In genomic region chr9:133323991-133324703, GRCh38 we compare ENCODE assay signal across 18 cellular contexts. TPM values are rescaled to one million over a fixed set of nuclear protein-coding genes. Genes with fewer than 3 reads are reported as not detected.
A peak's percentile ranks its signal among the peaks of the same experiment; 100 is the strongest.
DNase-seq lines count a peak whose midpoint lies in the region; ATAC-seq and TF ChIP-seq lines count a peak whose summit lies in the region.
"Had no signal": no experiment of that assay in that cellular context is flagged by ENCODE, and none has a peak within 500 bp of the region (broad histone marks: within the 10 kb centered on the region; RNA-seq: fewer than 3 reads in every experiment).

No MANE protein-coding gene starts in this region.

- no peaks in the 10 kb centered on the region for H3K27me3 ChIP-seq in neural progenitor cell
- H3K27me3 ChIP-seq in uterus: no peaks in the 10 kb centered on the region
- H3K27me3 ChIP-seq: MG63 had no signal

- no peaks in the 10 kb centered on the region for H3F3A ChIP-seq in neural progenitor cell (ENCODE audit: low read depth)

- intact Hi-C loops in uterus (cut with DNase I; ENCODE audit: low total_unique reads): no loop called here

- H3K27me3 Mint-ChIP-seq in activated naive CD4-positive, alpha-beta T cell treated with anti-CD3 and anti-CD28 coated beads, Interleukin-2, amount 50 U/mL, for 24 hours: no peaks in the 10 kb centered on the region
- H3K27me3 Mint-ChIP-seq in endothelial cell (ENCODE audit: unreplicated experiment) (peaks cover 8% of the 10 kb centered on the region), neural progenitor cell (ENCODE audit: insufficient read depth, low read depth) (peaks cover 18% of the 10 kb centered on the region)

- peaks cover 4% of the 10 kb centered on the region for H3K9me3 ChIP-seq in neural progenitor cell (ENCODE audit: low read depth)
- no peaks in the 10 kb centered on the region for H3K9me3 ChIP-seq in uterus
- H3K9me3 ChIP-seq: MG63 had no signal

- no peak overlapping the region for H3K4me2 ChIP-seq in neural progenitor cell

- no peak overlapping the region for H3K9ac ChIP-seq in neural progenitor cell

- H3K27ac ChIP-seq in neural progenitor cell (no peak overlapping the region), uterus (no peak overlapping the region)

- no peaks in the 10 kb centered on the region for H4K20me1 ChIP-seq in neural progenitor cell (ENCODE audit: low read depth)

- ATAC-seq in activated naive CD4-positive, alpha-beta T cell treated with anti-CD3 and anti-CD28 coated beads, Interleukin-2, amount 50 U/mL, for 72 hours: no peak
- no peak for ATAC-seq in HG03175 (IDR thresholded peaks at IDR 0.05; ENCODE audit: unreplicated experiment)

- H3K79me2 ChIP-seq in neural progenitor cell (ENCODE audit: low read depth): no peaks in the 10 kb centered on the region

- H3K36me3 Mint-ChIP-seq in activated naive CD4-positive, alpha-beta T cell treated with anti-CD3 and anti-CD28 coated beads, Interleukin-2, amount 50 U/mL, for 24 hours: peaks cover 2% of the 10 kb centered on the region
- no peaks in the 10 kb centered on the region for H3K36me3 Mint-ChIP-seq in activated naive CD4-positive, alpha-beta T cell treated with anti-CD3 and anti-CD28 coated beads, Interleukin-2, amount 50 U/mL, for 72 hours
- H3K36me3 Mint-ChIP-seq in endothelial cell (ENCODE audit: low read depth, unreplicated experiment) (peaks cover 5% of the 10 kb centered on the region), neural progenitor cell (peaks cover 9% of the 10 kb centered on the region)

- H3K36me3 ChIP-seq in neural progenitor cell (no peaks in the 10 kb centered on the region), uterus (no peaks in the 10 kb centered on the region)
- H3K36me3 ChIP-seq: MG63 had no signal

- TF ChIP-seq CTCF in endothelial cell (IDR thresholded peaks at IDR 0.05; ENCODE audit: unreplicated experiment): no peak
- no peak for TF ChIP-seq CTCF in neural progenitor cell (IDR thresholded peaks at IDR 0.05)
- no peak for TF ChIP-seq CTCF in uterus (IDR thresholded peaks at IDR 0.05)

- no peak for TF ChIP-seq POLR2A in uterus (IDR thresholded peaks at IDR 0.05)

- peak overlapping the region; percentile 59 for H3K27ac Mint-ChIP-seq in activated naive CD4-positive, alpha-beta T cell treated with anti-CD3 and anti-CD28 coated beads, Interleukin-2, amount 50 U/mL, for 24 hours
- no peak overlapping the region for H3K27ac Mint-ChIP-seq in activated naive CD4-positive, alpha-beta T cell treated with anti-CD3 and anti-CD28 coated beads, Interleukin-2, amount 50 U/mL, for 72 hours
- H3K27ac Mint-ChIP-seq in endothelial cell (ENCODE audit: unreplicated experiment) (no peak overlapping the region), neural progenitor cell (no peak overlapping the region)

- H2AFZ ChIP-seq in neural progenitor cell (replicated peaks): no peak overlapping the region

- H3K4me3 Mint-ChIP-seq in activated naive CD4-positive, alpha-beta T cell treated with anti-CD3 and anti-CD28 coated beads, Interleukin-2, amount 50 U/mL, for 24 hours: no peak overlapping the region
- H3K4me3 Mint-ChIP-seq in endothelial cell (ENCODE audit: unreplicated experiment): peak overlapping the region; percentile 8
- H3K4me3 Mint-ChIP-seq in neural progenitor cell: peak overlapping the region; percentile 1

- no peak for DNase-seq in activated naive CD4-positive, alpha-beta T cell treated with anti-CD3 and anti-CD28 coated beads, Interleukin-2, amount 50 U/mL, for 72 hours (ENCODE audit: low spot score in 2 of 2)
- no peak for DNase-seq in endothelial cell (ENCODE audit: low spot score)
- no peak for DNase-seq in neural progenitor cell (ENCODE audit: low spot score)
- DNase-seq in uterus: no peak
- DNase-seq in central memory CD4-positive, alpha-beta T cell: no peak
- DNase-seq: DMS153, DND-41, GOT3, HCEC 1CT, KG1, MG63, NCI-H1694 treated with DMSO at 0.1 percent for 48 hours, NCI-H2081, NCI-H226, NCI-H510A treated with DMSO at 0.1 percent for 48 hours, NCI-H748 treated with DMSO at 0.1 percent for 48 hours had no signal

- H3K4me1 ChIP-seq in neural progenitor cell (no peaks in the 10 kb centered on the region), uterus (no peaks in the 10 kb centered on the region)

- H3K4me1 Mint-ChIP-seq in activated naive CD4-positive, alpha-beta T cell treated with anti-CD3 and anti-CD28 coated beads, Interleukin-2, amount 50 U/mL, for 24 hours: peaks cover 9% of the 10 kb centered on the region
- peaks cover 3% of the 10 kb centered on the region for H3K4me1 Mint-ChIP-seq in endothelial cell (ENCODE audit: unreplicated experiment)
- no peaks in the 10 kb centered on the region for H3K4me1 Mint-ChIP-seq in neural progenitor cell

- no peaks in the 10 kb centered on the region for H3K9me3 Mint-ChIP-seq in activated naive CD4-positive, alpha-beta T cell treated with anti-CD3 and anti-CD28 coated beads, Interleukin-2, amount 50 U/mL, for 24 hours
- H3K9me3 Mint-ChIP-seq in activated naive CD4-positive, alpha-beta T cell treated with anti-CD3 and anti-CD28 coated beads, Interleukin-2, amount 50 U/mL, for 72 hours: no peaks in the 10 kb centered on the region
- H3K9me3 Mint-ChIP-seq in endothelial cell (ENCODE audit: unreplicated experiment): peaks cover 4% of the 10 kb centered on the region
- H3K9me3 Mint-ChIP-seq in neural progenitor cell: peaks cover 22% of the 10 kb centered on the region

- H3K4me3 ChIP-seq in neural progenitor cell: no peak overlapping the region
- H3K4me3 ChIP-seq in uterus: no peak overlapping the region
- H3K4me3 ChIP-seq: MG63 had no signal

RNA-seq across cellular contexts. Expression of gene SURF6, which starts 11.8 kb away (rescaled TPM):
- total RNA-seq in activated naive CD4-positive, alpha-beta T cell treated with anti-CD3 and anti-CD28 coated beads, Interleukin-2, amount 50 U/mL, for 72 hours: 10 to 100 TPM; 10.7 to 22.0 TPM
- 21.7 TPM for total RNA-seq in endothelial cell (ENCODE audit: unreplicated experiment)
- 13.2 and 32.9 TPM in 2 replicates for total RNA-seq in neural progenitor cell (ENCODE audit: low replicate concordance)
- 10 to 100 TPM in 3 of 4 donors, 1 to 10 TPM in 1; 2.9 to 19.3 (median 17.2) TPM for total RNA-seq in uterus

RNA-seq across cellular contexts. Expression of gene MED22, which starts 23.8 kb away (rescaled TPM):
- 10 to 100 TPM; 27.7 to 29.4 TPM for total RNA-seq in activated naive CD4-positive, alpha-beta T cell treated with anti-CD3 and anti-CD28 coated beads, Interleukin-2, amount 50 U/mL, for 72 hours
- total RNA-seq in endothelial cell (ENCODE audit: unreplicated experiment): 32.9 TPM
- 31.7 and 66.5 TPM in 2 replicates for total RNA-seq in neural progenitor cell (ENCODE audit: low replicate concordance)
- 10 to 100 TPM in 3 of 4 donors, 1 to 10 TPM in 1; 10.0 to 41.0 (median 30.9) TPM for total RNA-seq in uterus

RNA-seq across cellular contexts. Expression of gene RPL7A, which starts 23.9 kb away (rescaled TPM):
- 1,000 to 10,000 TPM; 3,254 to 3,908 TPM for total RNA-seq in activated naive CD4-positive, alpha-beta T cell treated with anti-CD3 and anti-CD28 coated beads, Interleukin-2, amount 50 U/mL, for 72 hours
- total RNA-seq in endothelial cell (ENCODE audit: unreplicated experiment): 2,006 TPM
- 3,449 and 3,613 TPM in 2 replicates for total RNA-seq in neural progenitor cell (ENCODE audit: low replicate concordance)
- 1,000 to 10,000 TPM; 1,745 to 3,005 (median 2,502) TPM for total RNA-seq in uterus

RNA-seq across cellular contexts. Expression of gene SURF1, which starts 32.1 kb away (rescaled TPM):
- 10 to 100 TPM; 20.2 to 24.9 TPM for total RNA-seq in activated naive CD4-positive, alpha-beta T cell treated with anti-CD3 and anti-CD28 coated beads, Interleukin-2, amount 50 U/mL, for 72 hours
- total RNA-seq in endothelial cell (ENCODE audit: unreplicated experiment) (36.2 TPM), neural progenitor cell (ENCODE audit: low replicate concordance) (31.0 and 36.7 TPM in 2 replicates), uterus (10 to 100 TPM; 13.0 to 34.7 (median 24.4) TPM)

RNA-seq across cellular contexts. Expression of gene SURF2, which starts 32.2 kb away (rescaled TPM):
- 10 to 100 TPM in 1 of 2 donors, 1 to 10 TPM in 1; 10.0 to 12.9 TPM for total RNA-seq in activated naive CD4-positive, alpha-beta T cell treated with anti-CD3 and anti-CD28 coated beads, Interleukin-2, amount 50 U/mL, for 72 hours
- total RNA-seq in endothelial cell (ENCODE audit: unreplicated experiment) (11.9 TPM), neural progenitor cell (ENCODE audit: low replicate concordance) (16.0 and 19.6 TPM in 2 replicates), uterus (10 to 100 TPM in 1 of 4 donors, 1 to 10 TPM in 1, under 1 TPM in 1, not detected in 1; 0.51 to 15.3 (median 5.9) TPM)
